ENCODE assay signal across 15 cellular contexts in genomic region chr11:65320386-65321075, GRCh38. TPM values are rescaled to one million over a fixed set of nuclear protein-coding genes. Genes with fewer than 3 reads are reported as not detected.
A peak's percentile ranks its signal among the peaks of the same experiment; 100 is the strongest.
DNase-seq lines count a peak whose midpoint lies in the region; ATAC-seq and TF ChIP-seq lines count a peak whose summit lies in the region.
"Had no signal": no experiment of that assay in that cellular context is flagged by ENCODE, and none has a peak within 500 bp of the region (broad histone marks: within the 10 kb centered on the region; RNA-seq: fewer than 3 reads in every experiment).

No MANE protein-coding gene starts in this region.

- peak overlapping the region; percentile 21 for H3K27ac Mint-ChIP-seq in HFFc6
- H3K27ac Mint-ChIP-seq: CD4-positive, alpha-beta memory T cell had no signal

- H3K27ac ChIP-seq in RWPE1 (peak overlapping the region; percentile 97), right lobe of liver (no peak overlapping the region), spleen (peak overlapping the region in 5 of 8 donors; percentile 27 to 55 (median 32)), ovary (no peak overlapping the region)
- H3K27ac ChIP-seq: A549, C4-2B had no signal

- POLR2A ChIA-PET in RWPE1 (lab: Yijun Ruan, JAX; ENCODE audit: low non-redundant PET) = no interaction called here

- no peaks in the 10 kb centered on the region for H3K9me3 Mint-ChIP-seq in HFFc6
- H3K9me3 Mint-ChIP-seq: CD4-positive, alpha-beta memory T cell had no signal

- H3K4me1 Mint-ChIP-seq in HFFc6 (ENCODE audit: low read depth) = peaks cover 28% of the 10 kb centered on the region

- no peak for TF ChIP-seq EP300 in ovary (IDR thresholded peaks at IDR 0.05)

- DNase-seq in HFFc6 = no peak
- DNase-seq in RWPE1 (ENCODE audit: low spot score) = no peak
- peak in 1 of 3 donors; percentile 45 for DNase-seq in right lobe of liver
- no peak for DNase-seq in spleen
- no peak for DNase-seq in cortex of kidney (lab: John Stamatoyannopoulos, UW)
- no peak for DNase-seq in ovary
- DNase-seq in posterior vena cava (ENCODE audit: low spot score) = no peak
- DNase-seq: BE2C; CD4-positive, alpha-beta memory T cell; DMS79; GOT3 had no signal

- H3K4me3 Mint-ChIP-seq in HFFc6 = no peak overlapping the region
- H3K4me3 Mint-ChIP-seq: CD4-positive, alpha-beta memory T cell had no signal

- CTCF ChIA-PET in RWPE1 (lab: Yijun Ruan, JAX) = interaction anchor here (1.0 kb wide), 1 partner anchor 10 kb away, joined by 4 read pairs; no protein-coding TSS in a partner anchor

- H3K9me3 ChIP-seq in right lobe of liver (no peaks in the 10 kb centered on the region), spleen (no peaks in the 10 kb centered on the region), ovary (no peaks in the 10 kb centered on the region)
- H3K9me3 ChIP-seq: A549, BE2C, HAP-1 had no signal

- H3K27me3 ChIP-seq in right lobe of liver (no peaks in the 10 kb centered on the region), spleen (replicated peaks in 1 of 7) (no peaks in the 10 kb centered on the region), ovary (no peaks in the 10 kb centered on the region)
- H3K27me3 ChIP-seq: BE2C had no signal

- intact Hi-C loops in right lobe of liver (cut with DNase I) = no loop called here
- intact Hi-C loops in spleen (cut with DNase I; ENCODE audit: low total_unique reads) = no loop called here
- intact Hi-C loops in ovary (cut with DNase I) = no loop called here
- intact Hi-C loops in posterior vena cava (cut with DNase I) = no loop called here

- H3K36me3 Mint-ChIP-seq in HFFc6 (ENCODE audit: low read depth) = peaks cover 20% of the 10 kb centered on the region
- H3K36me3 Mint-ChIP-seq: CD4-positive, alpha-beta memory T cell had no signal

- H3K4me1 ChIP-seq in right lobe of liver = peaks cover 0 to 10% (median 0%) of the 10 kb centered on the region in 4 donors
- H3K4me1 ChIP-seq in spleen = peaks cover 0 to 74% (median 51%) of the 10 kb centered on the region in 6 donors
- H3K4me1 ChIP-seq in ovary (ENCODE audit: insufficient read depth) = peaks cover 11% of the 10 kb centered on the region
- H3K4me1 ChIP-seq: BE2C had no signal

- no peak for TF ChIP-seq POLR2A in right lobe of liver (IDR thresholded peaks at IDR 0.05)
- TF ChIP-seq POLR2A in spleen (IDR thresholded peaks at IDR 0.05) = no peak
- TF ChIP-seq POLR2A in ovary (IDR thresholded peaks at IDR 0.05) = no peak

- 31% methylated on average over 11 of the region's 22 CpGs for WGBS in right lobe of liver (ENCODE audit: insufficient coverage, low coverage, low lambda C conversion rate, missing lambda C conversion rate)
- 67 to 79% (median 73%) methylated on average over 17 to 22 of the region's 22 CpGs for WGBS in spleen, 5 donors
- WGBS in ovary, 3 donors = 76 to 78% (median 77%) methylated on average over 22 of the region's 22 CpGs

- no peak overlapping the region for H3K4me3 ChIP-seq in right lobe of liver
- H3K4me3 ChIP-seq in spleen = no peak overlapping the region
- no peak overlapping the region for H3K4me3 ChIP-seq in ovary
- H3K4me3 ChIP-seq: A549, HAP-1 had no signal

- H3K36me3 ChIP-seq in right lobe of liver = peaks cover 0 to 9% (median under 1%) of the 10 kb centered on the region in 4 donors
- peaks cover 0 to 49% (median 10%) of the 10 kb centered on the region in 6 donors for H3K36me3 ChIP-seq in spleen
- no peaks in the 10 kb centered on the region for H3K36me3 ChIP-seq in ovary
- H3K36me3 ChIP-seq: BE2C had no signal

- TF ChIP-seq CTCF in HFFc6 (IDR thresholded peaks at IDR 0.05) = no peak
- TF ChIP-seq CTCF in RWPE1 (conservative IDR thresholded peaks at IDR 0.05; ENCODE audit: low read depth) = no peak
- no peak for TF ChIP-seq CTCF in right lobe of liver (IDR thresholded peaks at IDR 0.05)
- TF ChIP-seq CTCF in spleen (IDR thresholded peaks at IDR 0.05 in 8 of 11, conservative IDR thresholded peaks at IDR 0.05 in 3 of 11) = no peak
- TF ChIP-seq CTCF in ovary (IDR thresholded peaks at IDR 0.05) = no peak

- ATAC-seq in right lobe of liver (peak; percentile 29 to 60 (median 46)), HG02870 (IDR thresholded peaks at IDR 0.05; ENCODE audit: unreplicated experiment) (no peak)
- ATAC-seq: A549 had no signal

- H3K27me3 Mint-ChIP-seq in HFFc6 (ENCODE audit: insufficient read depth) = peaks cover 8% of the 10 kb centered on the region

RNA-seq across cellular contexts. Expression of gene CDC42EP2, which starts 5.9 kb away (rescaled TPM):
- total RNA-seq in HFFc6 (2021; fragmentation: NEBNext Ultra II Directional; extraction: Animal tissue kit (Norgen Biotek cat#: 25700)) = 10 to 100 TPM; 19.0 to 35.3 (median 22.6) TPM
- total RNA-seq in right lobe of liver (1 to 10 TPM in 4 of 6 experiments, under 1 TPM in 2; 0.55 to 3.4 (median 2.3) TPM), spleen (10 to 100 TPM; 14.5 to 48.0 (median 26.4) TPM), ovary (10 to 100 TPM; 13.7 to 46.9 (median 20.1) TPM), posterior vena cava (10 to 100 TPM; 15.7 to 16.2 TPM)
- polyA plus RNA-seq in spleen (10 to 100 TPM in 1 of 3 donors, 1 to 10 TPM in 2; 4.2 to 13.4 (median 7.1) TPM), ovary (1 to 10 TPM in 1 of 2 donors, under 1 TPM in 1; 0.48 to 8.0 TPM)
- polyA plus RNA-seq: CD4-positive, alpha-beta memory T cell had no signal

RNA-seq across cellular contexts. Expression of gene DPF2, which starts 13.1 kb away (rescaled TPM):
- 10 to 100 TPM; 55.4 to 64.3 (median 61.7) TPM for total RNA-seq in HFFc6 (2021; fragmentation: NEBNext Ultra II Directional; extraction: Animal tissue kit (Norgen Biotek cat#: 25700))
- total RNA-seq in right lobe of liver (10 to 100 TPM; 11.1 to 21.7 (median 19.4) TPM), spleen (10 to 100 TPM; 35.7 to 67.0 (median 51.5) TPM), ovary (10 to 100 TPM; 49.7 to 99.1 (median 85.4) TPM), posterior vena cava (10 to 100 TPM; 38.2 to 55.6 TPM)
- polyA plus RNA-seq in spleen (10 to 100 TPM; 20.5 to 27.2 (median 24.3) TPM), ovary (10 to 100 TPM; 52.0 to 78.4 TPM)

RNA-seq across cellular contexts. Expression of gene TIGD3, which starts 34.0 kb away (rescaled TPM):
- total RNA-seq in HFFc6 (2021; fragmentation: NEBNext Ultra II Directional; extraction: Animal tissue kit (Norgen Biotek cat#: 25700)) = under 1 TPM in 2 of 6 experiments, not detected in 4; 0.12 to 0.13 TPM
- under 1 TPM in 3 of 6 experiments, not detected in 3; 0.10 to 0.28 (median 0.20) TPM for total RNA-seq in right lobe of liver
- 1 to 10 TPM in 2 of 7 donors, under 1 TPM in 5; 0.56 to 2.7 (median 0.79) TPM for total RNA-seq in spleen
- 1 to 10 TPM; 1.1 to 2.1 (median 1.4) TPM for polyA plus RNA-seq in spleen
- total RNA-seq in ovary = under 1 TPM in 6 of 7 donors, not detected in 1; 0.11 to 0.72 (median 0.34) TPM
- polyA plus RNA-seq in ovary = under 1 TPM in 1 of 2 donors, not detected in 1; 0.31 TPM
- not detected for total RNA-seq in posterior vena cava

RNA-seq across cellular contexts. Expression of gene POLA2, which starts 58.8 kb away (rescaled TPM):
- total RNA-seq in HFFc6 (2021; fragmentation: NEBNext Ultra II Directional; extraction: Animal tissue kit (Norgen Biotek cat#: 25700)) = 10 to 100 TPM in 5 of 6 experiments, 1 to 10 TPM in 1; 8.6 to 18.3 (median 15.3) TPM
- 1 to 10 TPM; 1.8 to 8.4 (median 3.5) TPM for total RNA-seq in right lobe of liver
- 10 to 100 TPM; 10.6 to 25.9 (median 19.1) TPM for total RNA-seq in spleen
- 10 to 100 TPM in 2 of 3 donors, 1 to 10 TPM in 1; 9.0 to 12.2 (median 10.7) TPM for polyA plus RNA-seq in spleen
- total RNA-seq in ovary = 10 to 100 TPM in 3 of 7 donors, 1 to 10 TPM in 4; 4.5 to 10.4 (median 8.6) TPM
- 10 to 100 TPM in 1 of 2 donors, 1 to 10 TPM in 1; 8.6 to 13.3 TPM for polyA plus RNA-seq in ovary
- total RNA-seq in posterior vena cava = 1 to 10 TPM; 6.0 to 6.1 TPM

Comparison
In these comparisons a context has a peak if more than half of its experiments do, and no peak if none do; other contexts are left out.
1. H3K27ac ChIP-seq: peak in RWPE1 (single experiment) and spleen (5 of 8); none in right lobe of liver (0 of 3) and ovary (0 of 2).